In the genomic region with DNA sequence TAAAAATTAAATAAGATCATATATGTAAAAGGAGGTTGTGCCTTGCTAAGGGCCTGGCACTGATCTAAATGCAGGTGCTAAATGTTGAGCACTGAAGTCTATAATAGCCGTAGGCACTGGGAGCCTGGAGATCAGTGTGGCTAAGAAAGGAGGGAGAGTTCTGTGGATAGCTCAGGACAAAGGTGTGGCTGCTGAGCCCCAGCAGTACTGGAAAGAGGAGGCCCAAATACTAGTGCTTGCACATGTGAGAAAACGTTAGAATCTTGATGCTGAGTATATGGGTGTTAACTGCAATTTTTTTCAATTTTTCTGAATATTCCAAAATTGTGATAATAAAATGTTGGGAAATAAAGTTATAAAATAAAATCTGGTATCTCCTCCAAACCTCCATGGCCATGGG, we compare ENCODE assay signal across 27 cellular contexts.
A peak's percentile ranks its signal among the peaks of the same experiment; 100 is the strongest.
DNase-seq lines count a peak whose midpoint lies in the region; ATAC-seq, FAIRE-seq and TF ChIP-seq lines count a peak whose summit lies in the region.
"Had no signal": no experiment of that assay in that cellular context is flagged by ENCODE, and none has a peak within 500 bp of the region (broad histone marks: within the 10 kb centered on the region; RNA-seq: fewer than 3 reads in every experiment).

No MANE protein-coding gene starts in this region.

- H4K20me1 ChIP-seq in osteoblast (ENCODE audit: insufficient read depth, low read length) = no peaks in the 10 kb centered on the region

- H3K27me3 Mint-ChIP-seq in activated naive CD8-positive, alpha-beta T cell = no peaks in the 10 kb centered on the region
- no peaks in the 10 kb centered on the region for H3K27me3 Mint-ChIP-seq in activated naive CD8-positive, alpha-beta T cell treated with anti-CD3 and anti-CD28 coated beads, Interleukin-2, amount 50 U/mL, for 24 hours
- H3K27me3 Mint-ChIP-seq: stimulated activated naive CD8-positive, alpha-beta T cell treated with anti-CD3 and anti-CD28 coated beads, Interleukin-15, Interleukin-2, amounts not matched to agents 100 ng/mL and 50 ng/mL, for 24 hours had no signal

- WGBS in heart left ventricle, 4 donors = 77 to 79% (median 78%) methylated on average over 2 of the region's 2 CpGs
- 77 to 82% (median 77%) methylated on average over 2 of the region's 2 CpGs for WGBS in ovary, 3 donors

- peak overlapping the region; percentile 69 for H3K27ac Mint-ChIP-seq in activated naive CD8-positive, alpha-beta T cell
- H3K27ac Mint-ChIP-seq in activated naive CD8-positive, alpha-beta T cell treated with anti-CD3 and anti-CD28 coated beads, Interleukin-2, amount 50 U/mL, for 24 hours = no peak overlapping the region
- H3K27ac Mint-ChIP-seq: CD8-positive, alpha-beta memory T cell had no signal

- H3K79me2 ChIP-seq in osteoblast (ENCODE audit: insufficient read depth, low read length) = no peaks in the 10 kb centered on the region

- TF ChIP-seq CTCF in heart left ventricle (IDR thresholded peaks at IDR 0.05) = no peak
- TF ChIP-seq CTCF in osteoblast (IDR thresholded peaks at IDR 0.05; ENCODE audit: extremely low read depth, low read depth, low read length) = no peak
- no peak for TF ChIP-seq CTCF in vagina (IDR thresholded peaks at IDR 0.05)
- TF ChIP-seq CTCF in ovary (IDR thresholded peaks at IDR 0.05) = no peak

- TF ChIP-seq EP300 in ovary (IDR thresholded peaks at IDR 0.05) = no peak

- H3K36me3 Mint-ChIP-seq in activated naive CD8-positive, alpha-beta T cell = peaks cover 3% of the 10 kb centered on the region
- no peaks in the 10 kb centered on the region for H3K36me3 Mint-ChIP-seq in activated naive CD8-positive, alpha-beta T cell treated with anti-CD3 and anti-CD28 coated beads, Interleukin-2, amount 50 U/mL, for 24 hours (ENCODE audit: low read depth)
- H3K36me3 Mint-ChIP-seq: CD8-positive, alpha-beta memory T cell had no signal

- H3K36me3 ChIP-seq in heart left ventricle (no peaks in the 10 kb centered on the region), osteoblast (ENCODE audit: insufficient read depth, low read length) (no peaks in the 10 kb centered on the region), vagina (no peaks in the 10 kb centered on the region), ovary (no peaks in the 10 kb centered on the region)
- H3K36me3 ChIP-seq: esophagus squamous epithelium, gastrocnemius medialis, left lung, thyroid gland had no signal

- no peak overlapping the region for H3K4me3 Mint-ChIP-seq in activated naive CD8-positive, alpha-beta T cell
- no peak overlapping the region for H3K4me3 Mint-ChIP-seq in activated naive CD8-positive, alpha-beta T cell treated with anti-CD3 and anti-CD28 coated beads, Interleukin-2, amount 50 U/mL, for 24 hours
- H3K4me3 Mint-ChIP-seq: CD8-positive, alpha-beta memory T cell; neural crest cell; stimulated activated naive CD8-positive, alpha-beta T cell treated with anti-CD3 and anti-CD28 coated beads, Interleukin-15, Interleukin-2, amounts not matched to agents 100 ng/mL and 50 ng/mL, for 24 hours had no signal

- TF ChIP-seq POLR2A in heart left ventricle (IDR thresholded peaks at IDR 0.05) (no peak), vagina (IDR thresholded peaks at IDR 0.05) (no peak), ovary (IDR thresholded peaks at IDR 0.05) (no peak)

- ATAC-seq in activated naive CD8-positive, alpha-beta T cell treated with anti-CD3 and anti-CD28 coated beads, Interleukin-2, amount 50 U/mL, for 24 hours = no peak
- no peak for ATAC-seq in heart left ventricle

- H3K27me3 ChIP-seq in heart left ventricle (no peaks in the 10 kb centered on the region), osteoblast (ENCODE audit: insufficient read depth, low read length) (no peaks in the 10 kb centered on the region), vagina (no peaks in the 10 kb centered on the region), ovary (no peaks in the 10 kb centered on the region)
- H3K27me3 ChIP-seq: esophagus squamous epithelium, gastrocnemius medialis, left lung, thyroid gland had no signal

- H3K9me3 ChIP-seq in heart left ventricle (peaks cover 0 to 11% (median 0%) of the 10 kb centered on the region in 12 donors), osteoblast (ENCODE audit: low read depth, low read length) (no peaks in the 10 kb centered on the region), vagina (no peaks in the 10 kb centered on the region), ovary (no peaks in the 10 kb centered on the region)
- H3K9me3 ChIP-seq: esophagus squamous epithelium, gastrocnemius medialis, left lung, SK-N-SH, thyroid gland had no signal

- H3K27ac ChIP-seq in heart left ventricle (peak overlapping the region in 11 of 12 donors; percentile 1 to 83 (median 62)), osteoblast (ENCODE audit: low read depth, low read length) (peak overlapping the region; percentile 62), vagina (peak overlapping the region; percentile 34), ovary (no peak overlapping the region)
- H3K27ac ChIP-seq: gastrocnemius medialis, left lung had no signal

- DNase-seq in activated naive CD8-positive, alpha-beta T cell treated with anti-CD3 and anti-CD28 coated beads, Interleukin-2, amount 50 U/mL, for 24 hours = no peak
- DNase-seq in heart left ventricle (no peak), osteoblast (ENCODE audit: insufficient read length, low spot score, missing footprints) (no peak), vagina (ENCODE audit: extremely low spot score in 2 of 2) (no peak), RCC 7860 (ENCODE audit: low spot score) (no peak), ovary (no peak)
- DNase-seq in activated effector memory CD4-positive, alpha-beta T cell treated with Interleukin-2 at 50 U/mL for 16 hours = no peak
- DNase-seq: activated naive CD4-positive, alpha-beta T cell treated with anti-CD3 and anti-CD28 coated beads, Interleukin-2, amount 50 U/mL, for 16 hours; activated T-cell treated with anti-CD3 and anti-CD28 coated beads, Interleukin-2, amount 50 U/mL, for 48 hours; CD8-positive, alpha-beta memory T cell; central memory CD4-positive, alpha-beta T cell; DMS 273 treated with DMSO at 0.1 percent for 48 hours; esophagus squamous epithelium; NCI-H446; NCI-H82; SK-N-SH had no signal

- H3K9me3 Mint-ChIP-seq in activated naive CD8-positive, alpha-beta T cell (ENCODE audit: low read depth) = no peaks in the 10 kb centered on the region
- H3K9me3 Mint-ChIP-seq in activated naive CD8-positive, alpha-beta T cell treated with anti-CD3 and anti-CD28 coated beads, Interleukin-2, amount 50 U/mL, for 24 hours = no peaks in the 10 kb centered on the region
- H3K9me3 Mint-ChIP-seq: CD8-positive, alpha-beta memory T cell had no signal

- intact Hi-C loops in heart left ventricle (cut with DNase I) (no loop called here), vagina (cut with DNase I) (no loop called here), ovary (cut with DNase I) (loop anchor here in 1 of 4 donors (10.0 kb wide), 1 partner anchor 208 kb away; no protein-coding TSS in a partner anchor)

- H3K4me1 Mint-ChIP-seq in activated naive CD8-positive, alpha-beta T cell (ENCODE audit: low read depth) = peaks cover 22% of the 10 kb centered on the region
- peaks cover 33% of the 10 kb centered on the region for H3K4me1 Mint-ChIP-seq in activated naive CD8-positive, alpha-beta T cell treated with anti-CD3 and anti-CD28 coated beads, Interleukin-2, amount 50 U/mL, for 24 hours
- H3K4me1 Mint-ChIP-seq: neural crest cell had no signal

- FAIRE-seq in RCC 7860 (lab: Jason Lieb, UNC) = no peak
- FAIRE-seq: A204.1, astrocyte, H1, islet of Langerhans had no signal

- H2AFZ ChIP-seq in osteoblast (ENCODE audit: low read length) = peak overlapping the region; percentile 74

- H3K4me1 ChIP-seq in heart left ventricle (peaks cover 0 to 14% (median 0%) of the 10 kb centered on the region in 12 donors), osteoblast (ENCODE audit: insufficient read depth, low read length) (peaks cover 22% of the 10 kb centered on the region), vagina (no peaks in the 10 kb centered on the region), ovary (ENCODE audit: insufficient read depth) (no peaks in the 10 kb centered on the region)
- H3K4me1 ChIP-seq: esophagus squamous epithelium, gastrocnemius medialis, left lung, thyroid gland had no signal

- no peak overlapping the region for H3K4me2 ChIP-seq in osteoblast (ENCODE audit: insufficient read depth, low read length)
- H3K4me2 ChIP-seq: SK-N-SH had no signal

- H3K4me3 ChIP-seq in heart left ventricle (no peak overlapping the region), osteoblast (ENCODE audit: insufficient read depth, low read length) (peak overlapping the region; percentile 39), vagina (no peak overlapping the region), ovary (no peak overlapping the region)
- H3K4me3 ChIP-seq: esophagus squamous epithelium, gastrocnemius medialis, GM12878, left lung, thyroid gland had no signal

Comparison
In these comparisons a context has a peak if more than half of its experiments do, and no peak if none do; other contexts are left out.
1. H3K27ac ChIP-seq: peak in heart left ventricle (11 of 12), osteoblast (single experiment) and vagina (single experiment); none in ovary (0 of 2).